In the genomic region with DNA sequence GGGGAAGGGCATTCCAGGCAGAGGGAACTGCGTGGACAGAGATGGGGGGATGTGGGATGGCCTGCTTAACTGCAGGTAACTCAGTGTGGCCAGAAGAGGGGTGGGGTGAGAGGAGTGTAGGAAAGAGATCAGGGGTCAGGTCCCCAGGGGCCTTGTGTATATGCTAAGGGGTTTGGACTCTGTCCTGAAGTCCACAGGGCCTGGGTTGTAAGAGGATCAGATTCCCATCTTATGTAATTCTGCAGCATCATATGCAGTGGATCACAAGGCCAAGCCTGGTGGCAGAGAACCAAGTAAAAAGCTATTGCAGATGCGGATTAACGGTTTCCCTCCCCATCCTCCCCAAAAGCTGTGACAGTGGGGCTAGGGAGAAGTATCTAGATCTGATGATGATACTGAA, we compare ENCODE assay signal across 18 cellular contexts. TPM values are rescaled to one million over a fixed set of nuclear protein-coding genes. Genes with fewer than 3 reads are reported as not detected.
DNase-seq lines count a peak whose midpoint lies in the region; ATAC-seq and TF ChIP-seq lines count a peak whose summit lies in the region.
"Had no signal": no experiment of that assay in that cellular context is flagged by ENCODE, and none has a peak within 500 bp of the region (broad histone marks: within the 10 kb centered on the region; RNA-seq: fewer than 3 reads in every experiment).

No MANE protein-coding gene starts in this region.

- WGBS in neuronal stem cell (ENCODE audit: extremely low coverage in 2 of 2, insufficient read length in 2 of 2, insufficient replicate concordance in 1 of 2), 2 donors = no CpG with 5 or more reads among the region's 3 CpGs

- no peak overlapping the region for H2AFZ ChIP-seq in neuronal stem cell (ENCODE audit: low read length)
- H2AFZ ChIP-seq: GM23248 had no signal

- H2BK12ac ChIP-seq in neuronal stem cell (ENCODE audit: low read length) = no peak overlapping the region

- no peak overlapping the region for H2BK15ac ChIP-seq in neuronal stem cell (ENCODE audit: low read length)

- no peak overlapping the region for H3K9ac ChIP-seq in neuronal stem cell (ENCODE audit: low read depth, low read length, poor library complexity)
- H3K9ac ChIP-seq: GM23248 had no signal

- no peak overlapping the region for H2BK5ac ChIP-seq in neuronal stem cell (ENCODE audit: low read length)

- peak overlapping the region; percentile 73 for H3K23ac ChIP-seq in neuronal stem cell (ENCODE audit: low read depth, low read length, poor library complexity)

- no peak overlapping the region for H2BK120ac ChIP-seq in neuronal stem cell (ENCODE audit: low read depth, low read length)

- H3K27ac Mint-ChIP-seq in stimulated activated naive CD8-positive, alpha-beta T cell treated with anti-CD3 and anti-CD28 coated beads, Interleukin-15, Interleukin-2, amounts not matched to agents 100 ng/mL and 50 ng/mL, for 24 hours = peak overlapping the region; percentile 10
- H3K27ac Mint-ChIP-seq: CD14-positive monocyte had no signal

- H3K4me3 ChIP-seq in fibroblast of mammary gland (ENCODE audit: control insufficient read depth, low read depth, low read length) (no peak overlapping the region), neuronal stem cell (ENCODE audit: low read length in 2 of 2) (no peak overlapping the region)
- H3K4me3 ChIP-seq: GM23248, HAP-1 had no signal

- no peaks in the 10 kb centered on the region for H3K4me1 ChIP-seq in neuronal stem cell (ENCODE audit: control insufficient read depth in 2 of 2, insufficient read depth in 1 of 2, low read depth in 1 of 2, low read length in 2 of 2)
- H3K4me1 ChIP-seq: HAP-1 had no signal

- no peaks in the 10 kb centered on the region for H3K27me3 Mint-ChIP-seq in stimulated activated naive CD8-positive, alpha-beta T cell treated with anti-CD3 and anti-CD28 coated beads, Interleukin-15, Interleukin-2, amounts not matched to agents 100 ng/mL and 50 ng/mL, for 24 hours

- peaks cover 2% of the 10 kb centered on the region for H3K79me1 ChIP-seq in neuronal stem cell (ENCODE audit: low read depth, low read length)

- no peak overlapping the region for H4K91ac ChIP-seq in neuronal stem cell (ENCODE audit: low read depth, low read length, poor library complexity)

- peaks cover 6% of the 10 kb centered on the region for H3K36me3 Mint-ChIP-seq in stimulated activated naive CD8-positive, alpha-beta T cell treated with anti-CD3 and anti-CD28 coated beads, Interleukin-15, Interleukin-2, amounts not matched to agents 100 ng/mL and 50 ng/mL, for 24 hours (ENCODE audit: low read depth)
- H3K36me3 Mint-ChIP-seq: CD14-positive monocyte had no signal

- H4K8ac ChIP-seq in neuronal stem cell (ENCODE audit: low read depth, low read length) = no peak overlapping the region

- H3K27ac ChIP-seq in neuronal stem cell (replicated peaks; ENCODE audit: low read length) = no peak overlapping the region
- H3K27ac ChIP-seq: GM23248 had no signal

- no peak overlapping the region for H3K4me2 ChIP-seq in neuronal stem cell (ENCODE audit: insufficient read depth, low read length, poor library complexity, severe bottlenecking)

- no peak overlapping the region for H3K18ac ChIP-seq in neuronal stem cell (ENCODE audit: low read length)

- H3K36me3 ChIP-seq in neuronal stem cell (replicated peaks in 1 of 2; ENCODE audit: control insufficient read depth in 2 of 2, insufficient read depth in 2 of 2, low read length in 2 of 2) = peaks cover 7 to 36% of the 10 kb centered on the region in 2 donors
- H3K36me3 ChIP-seq: HAP-1 had no signal

- no peaks in the 10 kb centered on the region for H3K9me3 Mint-ChIP-seq in stimulated activated naive CD8-positive, alpha-beta T cell treated with anti-CD3 and anti-CD28 coated beads, Interleukin-15, Interleukin-2, amounts not matched to agents 100 ng/mL and 50 ng/mL, for 24 hours

- no peak overlapping the region for H2AK5ac ChIP-seq in neuronal stem cell (ENCODE audit: low read depth, low read length)

- H3K4ac ChIP-seq in neuronal stem cell (ENCODE audit: low read length) = no peak overlapping the region

- H3K4me1 Mint-ChIP-seq in stimulated activated naive CD8-positive, alpha-beta T cell treated with anti-CD3 and anti-CD28 coated beads, Interleukin-15, Interleukin-2, amounts not matched to agents 100 ng/mL and 50 ng/mL, for 24 hours (ENCODE audit: low read depth) = peaks cover 42% of the 10 kb centered on the region

- DNase-seq in stimulated activated naive CD8-positive, alpha-beta T cell treated with anti-CD3 and anti-CD28 coated beads, Interleukin-15, Interleukin-2, amounts not matched to agents 100 U/mL and 50 U/mL, for 24 hours = no peak
- DNase-seq in fibroblast of mammary gland (ENCODE audit: low read depth) (peak; percentile 7), neuronal stem cell (ENCODE audit: low spot score) (no peak), GM20000 (ENCODE audit: low spot score) (no peak), glomerular visceral epithelial cell (ENCODE audit: extremely low spot score) (no peak), CD1c-positive myeloid dendritic cell (ENCODE audit: extremely low spot score) (no peak)
- DNase-seq: EL, GF-D8, GM23248, Karpas-422, NCI-H187, NCI-H446, NCI-H526, Right ventricle myocardium superior had no signal

- H3K27me3 ChIP-seq in neuronal stem cell (ENCODE audit: control insufficient read depth in 3 of 3, insufficient read depth in 3 of 3, low read depth in 1 of 3, low read length in 3 of 3) = no peaks in the 10 kb centered on the region

- H3K9me3 ChIP-seq in neuronal stem cell (replicated peaks in 1 of 2; ENCODE audit: control insufficient read depth in 2 of 2, insufficient read depth in 1 of 2, low read depth in 1 of 2, low read length in 2 of 2) = no peaks in the 10 kb centered on the region
- H3K9me3 ChIP-seq: HAP-1 had no signal

- ATAC-seq in stimulated activated naive CD8-positive, alpha-beta T cell treated with anti-CD3 and anti-CD28 coated beads, Interleukin-15, Interleukin-2, amounts not matched to agents 100 U/mL and 50 U/mL, for 24 hours = no peak
- ATAC-seq in HG02678 (IDR thresholded peaks at IDR 0.05; ENCODE audit: unreplicated experiment) = no peak

- no peak overlapping the region for H3K14ac ChIP-seq in neuronal stem cell (ENCODE audit: low read length)

- TF ChIP-seq CTCF in fibroblast of mammary gland (conservative IDR thresholded peaks at IDR 0.05; ENCODE audit: control insufficient read depth, insufficient read depth, low read depth, low read length) (no peak), GM20000 (IDR thresholded peaks at IDR 0.05; ENCODE audit: extremely low read depth, missing control alignments) (no peak)

- no peak overlapping the region for H3K4me3 Mint-ChIP-seq in stimulated activated naive CD8-positive, alpha-beta T cell treated with anti-CD3 and anti-CD28 coated beads, Interleukin-15, Interleukin-2, amounts not matched to agents 100 ng/mL and 50 ng/mL, for 24 hours
- H3K4me3 Mint-ChIP-seq: CD14-positive monocyte had no signal

RNA-seq across cellular contexts. Expression of gene TCTN1, which starts 8.7 kb away (rescaled TPM):
- 71.4 TPM for polyA plus RNA-seq in neuronal stem cell (2013, experiment 1 of 2)
- 67.0 TPM for polyA plus RNA-seq in neuronal stem cell (2013, experiment 2 of 2)

RNA-seq across cellular contexts. Expression of gene PPTC7, which starts 39.5 kb away (rescaled TPM):
- 10.5 TPM for polyA plus RNA-seq in neuronal stem cell (2013, experiment 1 of 2)
- 10.4 TPM for polyA plus RNA-seq in neuronal stem cell (2013, experiment 2 of 2)
